Comparison of ENCODE assay signal across 20 cellular contexts in the genomic region with DNA sequence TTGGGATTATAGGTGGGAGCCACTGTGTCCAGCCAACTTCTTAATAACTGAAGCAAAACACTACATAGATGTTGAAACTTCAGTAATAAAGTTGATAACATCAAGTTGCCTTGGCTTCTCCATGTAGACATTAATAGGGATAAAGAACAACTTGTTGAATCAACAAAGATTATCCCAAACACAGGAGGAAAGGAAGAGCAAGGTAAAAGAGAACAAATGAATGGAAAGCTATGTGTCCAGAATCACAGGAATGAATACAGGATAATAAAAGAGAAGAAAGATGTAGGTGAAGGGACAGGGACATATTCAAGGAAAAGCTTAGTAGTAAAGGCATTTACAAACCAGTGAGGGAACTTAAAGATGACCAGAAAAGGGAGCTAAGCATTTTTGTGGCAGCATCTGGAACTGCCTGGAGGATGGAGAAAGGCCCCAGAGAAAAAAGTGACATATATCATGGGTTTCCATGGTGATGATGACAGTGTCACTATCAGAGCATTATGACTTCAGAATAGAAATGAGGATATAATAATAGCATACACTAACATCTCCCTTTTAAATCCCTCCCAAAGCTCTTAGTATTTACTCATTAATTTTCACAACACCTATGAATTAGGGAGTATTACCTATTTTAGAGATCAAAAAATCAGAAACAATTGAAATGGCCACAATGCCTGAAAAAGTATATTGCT.
"Had no signal": no experiment of that assay in that cellular context is flagged by ENCODE, and none has a peak within 500 bp of the region (broad histone marks: within the 10 kb centered on the region; RNA-seq: fewer than 3 reads in every experiment).

No MANE protein-coding gene starts in this region.

- H3K36me3 Mint-ChIP-seq: natural killer cell treated with Interleukin-12 subunit alpha and Interleukin-12 subunit beta and Interleukin-15 and Interleukin-18, amount 100 ng/mL, for 72 hours; stimulated activated naive B cell treated with anti-CD40 and anti-IgM and Interleukin-4, amounts not matched to agents 10 μg/mL and 1 μg/mL and 100 μg/mL, for 72 hours had no signal

- H3K27me3 Mint-ChIP-seq: natural killer cell treated with Interleukin-12 subunit alpha and Interleukin-12 subunit beta and Interleukin-15 and Interleukin-18, amount 100 ng/mL, for 72 hours; stimulated activated naive B cell treated with anti-CD40 and anti-IgM and Interleukin-4, amounts not matched to agents 10 μg/mL and 1 μg/mL and 100 μg/mL, for 72 hours had no signal

- ATAC-seq: left ventricle myocardium superior; natural killer cell treated with Interleukin-12 subunit alpha and Interleukin-12 subunit beta and Interleukin-15 and Interleukin-18, amount 100 ng/mL, for 72 hours; stimulated activated naive B cell treated with anti-CD40 and anti-IgM and Interleukin-4, amounts not matched to agents 10 μg/mL and 1 μg/mL and 100 μg/mL, for 72 hours had no signal

- FAIRE-seq: astrocyte, bronchial epithelial cell had no signal

- H3K4me3 Mint-ChIP-seq: natural killer cell treated with Interleukin-12 subunit alpha and Interleukin-12 subunit beta and Interleukin-15 and Interleukin-18, amount 100 ng/mL, for 72 hours; stimulated activated naive B cell treated with anti-CD40 and anti-IgM and Interleukin-4, amounts not matched to agents 10 μg/mL and 1 μg/mL and 100 μg/mL, for 72 hours had no signal

- H3K27ac ChIP-seq: epithelial cell of prostate had no signal

- H3K9me3 Mint-ChIP-seq: natural killer cell treated with Interleukin-12 subunit alpha and Interleukin-12 subunit beta and Interleukin-15 and Interleukin-18, amount 100 ng/mL, for 72 hours; stimulated activated naive B cell treated with anti-CD40 and anti-IgM and Interleukin-4, amounts not matched to agents 10 μg/mL and 1 μg/mL and 100 μg/mL, for 72 hours had no signal

- DNase-seq: activated CD4-positive, alpha-beta T cell treated with anti-CD3 and anti-CD28 coated beads, Interleukin-2, amount 50 U/mL, for 48 hours; activated effector memory CD4-positive, alpha-beta T cell treated with Interleukin-2 at 50 U/mL for 16 hours; activated naive CD4-positive, alpha-beta T cell treated with anti-CD3 and anti-CD28 coated beads, Interleukin-2, amount 50 U/mL, for 16 hours; activated T-cell treated with anti-CD3 and anti-CD28 coated beads, Interleukin-2, amount 50 U/mL, for 1 hour; dermis blood vessel endothelial cell; foreskin melanocyte; head of caudate nucleus; kidney glomerular epithelial cell; left ventricle myocardium superior; mesenchymal stem cell; nucleus accumbens; posterior cingulate gyrus; retina; stimulated activated naive B cell treated with anti-CD40 and anti-IgM and Interleukin-4, amounts not matched to agents 10 μg/mL and 1 μg/mL and 100 μg/mL, for 72 hours; substantia nigra; trophoblast cell had no signal
